In genomic region chr2:223944704-223945531, GRCh38 we compare ENCODE assay signal across 8 cellular contexts. TPM values are rescaled to one million over a fixed set of nuclear protein-coding genes. Genes with fewer than 3 reads are reported as not detected.
DNase-seq lines count a peak whose midpoint lies in the region; ATAC-seq, FAIRE-seq and TF ChIP-seq lines count a peak whose summit lies in the region.

Gene WDFY1 (minus strand): TSS chr2:223945335. CDS start chr2:223945284, 51 bp downstream.

- no peaks in the 10 kb centered on the region for H3K36me3 ChIP-seq in kidney (ENCODE audit: control insufficient read depth in 1 of 2, insufficient read depth in 2 of 2, low read length in 2 of 2)

- no peak for FAIRE-seq in kidney (lab: Jason Lieb, UNC)

- intact Hi-C loops in kidney (cut with DNase I), result no loop called here

- peaks cover 5% of the 10 kb centered on the region in 2 donors for H3K4me1 ChIP-seq in kidney (ENCODE audit: control insufficient read depth in 1 of 2, insufficient read depth in 1 of 2, low read depth in 1 of 2, low read length in 2 of 2)

- peak within 1 kb of the TSS; percentile 89 to 92 for H3K27ac ChIP-seq in kidney (ENCODE audit: low read depth in 2 of 2, low read length in 2 of 2)

- H3K9ac ChIP-seq in kidney (ENCODE audit: low read length in 2 of 2), result peak within 1 kb of the TSS; percentile 89 to 90

- peak within 1 kb of the TSS; percentile 70 to 82 for H3K4me3 ChIP-seq in kidney (ENCODE audit: low read length in 2 of 2)

- TF ChIP-seq CTCF in AG09319 (IDR thresholded peaks at IDR 0.05; ENCODE audit: low read depth, low read length) (no peak), kidney (IDR thresholded peaks at IDR 0.05; ENCODE audit: borderline replicate concordance, extremely low read depth, insufficient read depth) (no peak)

- H3K9me3 ChIP-seq in kidney (ENCODE audit: control insufficient read depth in 1 of 2, low read length in 2 of 2), result no peaks in the 10 kb centered on the region

- ATAC-seq in GM19023 (IDR thresholded peaks at IDR 0.05; ENCODE audit: unreplicated experiment) (peak; percentile 75), HG03175 (IDR thresholded peaks at IDR 0.05; ENCODE audit: unreplicated experiment) (peak; percentile 84)

- peak; percentile 71 for DNase-seq in AG09319 (ENCODE audit: extremely low read depth, low read depth)
- peak; percentile 60 to 87 for DNase-seq in NCI-H446 (lab: John Stamatoyannopoulos, UW)
- peak; percentile 82 for DNase-seq in activated CD4-positive, CD25-positive, alpha-beta regulatory T cell treated with anti-CD3 and anti-CD28 coated beads, Interleukin-2, amount 50 U/mL, for 72 hours
- DNase-seq in cerebellar nuclear complex (lab: John Stamatoyannopoulos, UW), result peak; percentile 9 to 63
- peak; percentile 96 for DNase-seq in kidney
- DNase-seq in stimulated activated CD4-positive, alpha-beta T cell treated with anti-CD3 and anti-CD28 coated beads, Interleukin-15, amount 100 ng/mL, for 1 hour (ENCODE audit: low read depth in 1 of 2, low spot score in 1 of 2), result peak; percentile 61 to 73

RNA-seq across cellular contexts. Expression of gene WDFY1, which starts in this region (rescaled TPM):
- 38.4 TPM for total RNA-seq in kidney
- polyA plus RNA-seq in kidney (ENCODE audit: insufficient read depth, low read depth, low replicate concordance), result 10.4 TPM

Comparison
In these comparisons a context has a peak if more than half of its experiments do, and no peak if none do; other contexts are left out.
1. Peak in every context shown above with its lines: DNase-seq, ATAC-seq, H3K4me3 ChIP-seq and H3K27ac ChIP-seq.
2. DNase-seq: peak in every context shown above with its lines; median percentile 96 in kidney; 82 in activated CD4-positive, CD25-positive, alpha-beta regulatory T cell treated with anti-CD3 and anti-CD28 coated beads, Interleukin-2, amount 50 U/mL, for 72 hours; 74 in NCI-H446; 71 in AG09319; 67 in stimulated activated CD4-positive, alpha-beta T cell treated with anti-CD3 and anti-CD28 coated beads, Interleukin-15, amount 100 ng/mL, for 1 hour; 36 in cerebellar nuclear complex.